15 cellular contexts compared by ENCODE assay signal in the genomic region with DNA sequence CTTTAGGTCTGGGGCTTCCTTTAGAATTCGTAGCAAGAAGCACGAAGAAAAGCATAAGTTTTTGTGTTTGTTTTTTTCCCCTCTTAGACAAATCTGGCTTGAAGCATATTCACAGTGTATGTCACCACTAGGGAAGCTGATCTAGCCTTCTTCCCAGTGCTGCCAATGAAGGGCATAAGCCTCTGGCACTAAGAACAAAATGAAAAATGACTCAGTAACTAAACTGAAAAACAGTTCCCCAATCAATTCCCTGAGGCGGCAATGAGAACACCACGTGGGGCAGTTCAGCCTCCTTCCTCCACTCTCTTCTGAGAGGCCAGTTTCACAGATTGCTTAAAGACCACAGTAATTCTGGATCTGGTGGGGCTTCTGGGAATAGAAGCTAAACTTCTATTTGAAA.
A peak's percentile ranks its signal among the peaks of the same experiment; 100 is the strongest.
DNase-seq lines count a peak whose midpoint lies in the region; ATAC-seq and TF ChIP-seq lines count a peak whose summit lies in the region.
"Had no signal": no experiment of that assay in that cellular context is flagged by ENCODE, and none has a peak within 500 bp of the region (broad histone marks: within the 10 kb centered on the region; RNA-seq: fewer than 3 reads in every experiment).

No MANE protein-coding gene starts in this region.

- H3K27ac Mint-ChIP-seq in nephron progenitor cell: peak overlapping the region; percentile 78
- H3K27ac Mint-ChIP-seq: activated CD4-positive, alpha-beta memory T cell treated with anti-CD3 and anti-CD28 coated beads, Interleukin-2, amount 10 ng/mL, durations not matched to agents 7 days and 5 days; naive thymus-derived CD8-positive, alpha-beta T cell had no signal

- 0 out of 2 replicates have a peak overlapping the region, but pooled peaks have one; percentile 2 for H3K9ac ChIP-seq in OCI-LY3 (ENCODE audit: low read length)

- no peak for ATAC-seq in GM19023 (IDR thresholded peaks at IDR 0.05; ENCODE audit: unreplicated experiment)
- ATAC-seq: HCT116; naive thymus-derived CD8-positive, alpha-beta T cell had no signal

- H3K4me1 Mint-ChIP-seq in nephron progenitor cell: peaks cover 40% of the 10 kb centered on the region
- H3K4me1 Mint-ChIP-seq: activated CD4-positive, alpha-beta memory T cell treated with anti-CD3 and anti-CD28 coated beads, Interleukin-2, amount 10 ng/mL, durations not matched to agents 7 days and 5 days; naive thymus-derived CD8-positive, alpha-beta T cell had no signal

- H3K27me3 ChIP-seq in OCI-LY3 (ENCODE audit: low read depth, low read length): peaks cover 28% of the 10 kb centered on the region
- no peaks in the 10 kb centered on the region for H3K27me3 ChIP-seq in effector memory CD4-positive, alpha-beta T cell (replicated peaks; ENCODE audit: control insufficient read depth, insufficient read depth, low read length, poor library complexity, severe bottlenecking)
- H3K27me3 ChIP-seq: adrenal gland, tibial nerve had no signal

- H3K36me3 Mint-ChIP-seq in nephron progenitor cell (ENCODE audit: low read depth): no peaks in the 10 kb centered on the region
- H3K36me3 Mint-ChIP-seq: naive thymus-derived CD8-positive, alpha-beta T cell had no signal

- H3K79me2 ChIP-seq in OCI-LY3 (ENCODE audit: low read length): no peaks in the 10 kb centered on the region

- H3K9me3 Mint-ChIP-seq in nephron progenitor cell: no peaks in the 10 kb centered on the region
- H3K9me3 Mint-ChIP-seq: activated CD4-positive, alpha-beta memory T cell treated with anti-CD3 and anti-CD28 coated beads, Interleukin-2, amount 10 ng/mL, durations not matched to agents 7 days and 5 days had no signal

- no peaks in the 10 kb centered on the region for H3K9me3 ChIP-seq in OCI-LY3 (ENCODE audit: insufficient read depth, low read length)
- H3K9me3 ChIP-seq in effector memory CD4-positive, alpha-beta T cell (ENCODE audit: control insufficient read depth, low read length): no peaks in the 10 kb centered on the region
- H3K9me3 ChIP-seq: adrenal gland, tibial nerve had no signal

- H2AFZ ChIP-seq in OCI-LY3 (ENCODE audit: low read depth, low read length): no peak overlapping the region

- H3K27ac ChIP-seq in OCI-LY3 (ENCODE audit: low read length): no peak overlapping the region
- no peak overlapping the region for H3K27ac ChIP-seq in effector memory CD4-positive, alpha-beta T cell (ENCODE audit: insufficient read depth, low read length, poor library complexity, severe bottlenecking)
- H3K27ac ChIP-seq: adrenal gland had no signal

- H3K27me3 Mint-ChIP-seq in nephron progenitor cell (ENCODE audit: low read depth, poor library complexity): peaks cover 3% of the 10 kb centered on the region
- H3K27me3 Mint-ChIP-seq: activated CD4-positive, alpha-beta memory T cell treated with anti-CD3 and anti-CD28 coated beads, Interleukin-2, amount 10 ng/mL, durations not matched to agents 7 days and 5 days had no signal

- no peak for TF ChIP-seq CTCF in OCI-LY3 (IDR thresholded peaks at IDR 0.05; ENCODE audit: low read depth, low read length)
- no peak for TF ChIP-seq CTCF in epithelial cell of esophagus (IDR thresholded peaks at IDR 0.05; ENCODE audit: insufficient read depth, low read depth, low read length, missing control alignments)
- no peak for TF ChIP-seq CTCF in nephron progenitor cell (IDR thresholded peaks at IDR 0.05)

- H3K4me3 Mint-ChIP-seq in nephron progenitor cell: peak overlapping the region; percentile 33
- H3K4me3 Mint-ChIP-seq: activated CD4-positive, alpha-beta memory T cell treated with anti-CD3 and anti-CD28 coated beads, Interleukin-2, amount 10 ng/mL, durations not matched to agents 7 days and 5 days; naive thymus-derived CD8-positive, alpha-beta T cell had no signal

- peak overlapping the region; percentile 30 for H3K4me3 ChIP-seq in OCI-LY3 (ENCODE audit: low read length)
- H3K4me3 ChIP-seq in epithelial cell of esophagus (ENCODE audit: low read length): no peak overlapping the region
- no peak overlapping the region for H3K4me3 ChIP-seq in effector memory CD4-positive, alpha-beta T cell (ENCODE audit: insufficient read depth, low read depth, low read length, poor library complexity, severe bottlenecking)
- H3K4me3 ChIP-seq: adrenal gland, tibial nerve had no signal

- H4K20me1 ChIP-seq in OCI-LY3 (ENCODE audit: insufficient read depth, low read length): no peaks in the 10 kb centered on the region

- H3K36me3 ChIP-seq in OCI-LY3 (replicated peaks; ENCODE audit: low read depth, low read length): no peaks in the 10 kb centered on the region
- no peaks in the 10 kb centered on the region for H3K36me3 ChIP-seq in effector memory CD4-positive, alpha-beta T cell (ENCODE audit: control insufficient read depth, insufficient read depth, low read length)
- H3K36me3 ChIP-seq: adrenal gland, tibial nerve had no signal

- H3K4me1 ChIP-seq in OCI-LY3 (ENCODE audit: low read length): peaks cover 17% of the 10 kb centered on the region
- H3K4me1 ChIP-seq in effector memory CD4-positive, alpha-beta T cell (ENCODE audit: control insufficient read depth, insufficient read depth, low read length, poor library complexity, severe bottlenecking): no peaks in the 10 kb centered on the region
- H3K4me1 ChIP-seq: adrenal gland, tibial nerve had no signal

- H3K4me2 ChIP-seq in OCI-LY3 (ENCODE audit: low read length): peak overlapping the region; percentile 54

- DNase-seq in Ammon's horn (ENCODE audit: low spot score) (peak; percentile 22), epithelial cell of esophagus (ENCODE audit: low read depth) (peak; percentile 31), nephron progenitor cell (no peak), GDM1 (lab: John Stamatoyannopoulos, UW) (no peak)
- DNase-seq in stimulated activated CD4-positive, alpha-beta T cell treated with anti-CD3 and anti-CD28 coated beads, Interleukin-2, amount 100 ng/mL, for 24 hours: no peak
- DNase-seq in effector memory CD4-positive, alpha-beta T cell: no peak
- DNase-seq: activated CD4-positive, alpha-beta memory T cell treated with anti-CD3 and anti-CD28 coated beads, Interleukin-2, amount 10 ng/mL, durations not matched to agents 7 days and 5 days; naive thymus-derived CD8-positive, alpha-beta T cell; NCI-H345; stimulated activated CD4-positive, alpha-beta T cell treated with anti-CD3 and anti-CD28 coated beads, Interleukin-4, amount 100 ng/mL, for 24 hours had no signal

Comparison
In these comparisons a context has a peak if more than half of its experiments do, and no peak if none do; other contexts are left out.
1. DNase-seq: peak in Ammon's horn (single experiment) and epithelial cell of esophagus (single experiment); none in nephron progenitor cell (single experiment), stimulated activated CD4-positive, alpha-beta T cell treated with anti-CD3 and anti-CD28 coated beads, Interleukin-2, amount 100 ng/mL, for 24 hours (0 of 2), GDM1 (single experiment) and effector memory CD4-positive, alpha-beta T cell (0 of 3).